ENCODE assay signal across 8 cellular contexts in genomic region chr3:101512521-101513418, GRCh38. TPM values are rescaled to one million over a fixed set of nuclear protein-coding genes. Genes with fewer than 3 reads are reported as not detected.
A peak's percentile ranks its signal among the peaks of the same experiment; 100 is the strongest.
DNase-seq lines count a peak whose midpoint lies in the region; ATAC-seq and TF ChIP-seq lines count a peak whose summit lies in the region.

Gene SENP7 (minus strand): TSS chr3:101513212. CDS start chr3:101513130, 82 bp downstream.

- CTCF ChIA-PET in activated naive CD4-positive, alpha-beta T cell treated with anti-CD3 and anti-CD28 coated beads, Interleukin-2, amount 10 ng/mL, durations not matched to agents 7 days and 5 days (lab: Charles Lee), result interaction anchor here (0.5 to 1.3 kb wide), 5 partner anchors 61 to 442 kb away, joined by 3 to 5 read pairs (median 3); partner anchors contain the start of gene PCNP

- DNase-seq in DMS79 treated with DMSO at 0.1 percent for 48 hours (lab: John Stamatoyannopoulos, UW) (peak; percentile 75), GM23338 (ENCODE audit: low spot score) (peak; percentile 89), MM.1S (peak; percentile 81), SK-N-DZ (ENCODE audit: low spot score) (peak; percentile 87), nucleus accumbens (lab: John Stamatoyannopoulos, UW) (peak in 54 of 56 donors; percentile 12 to 89 (median 69)), superior temporal gyrus (ENCODE audit: extremely low spot score) (peak; percentile 91)
- DNase-seq in activated naive CD4-positive, alpha-beta T cell treated with anti-CD3 and anti-CD28 coated beads, Interleukin-2, amount 10 ng/mL, durations not matched to agents 7 days and 5 days, result peak; percentile 87

- ATAC-seq in GM23338 (peak; percentile 82), gastroesophageal sphincter (peak; percentile 77)

- no peaks in the 10 kb centered on the region for H3K36me3 ChIP-seq in GM23338 (ENCODE audit: insufficient read depth)
- H3K36me3 ChIP-seq in MM.1S (replicated peaks; ENCODE audit: insufficient read depth, low read length), result no peaks in the 10 kb centered on the region; the same call in 1 of the 2 replicates
- no peaks in the 10 kb centered on the region for H3K36me3 ChIP-seq in gastroesophageal sphincter

- H3K27me3 ChIP-seq in GM23338 (ENCODE audit: insufficient read depth) (no peaks in the 10 kb centered on the region), MM.1S (replicated peaks; ENCODE audit: insufficient read depth, low read length) (no peaks in the 10 kb centered on the region), gastroesophageal sphincter (peaks cover 10% of the 10 kb centered on the region)

- H3F3A ChIP-seq in GM23338 (replicated peaks; ENCODE audit: low read depth), result no peaks in the 10 kb centered on the region
- peaks cover 6% of the 10 kb centered on the region for H3F3A ChIP-seq in MM.1S (ENCODE audit: insufficient read depth, low read length)

- no peaks in the 10 kb centered on the region for H3K36me3 Mint-ChIP-seq in GM23338 (ENCODE audit: low read depth)
- peaks cover 31% of the 10 kb centered on the region for H3K36me3 Mint-ChIP-seq in activated naive CD4-positive, alpha-beta T cell treated with anti-CD3 and anti-CD28 coated beads, Interleukin-2, amount 10 ng/mL, durations not matched to agents 7 days and 5 days

- no peak for TF ChIP-seq POLR2A in gastroesophageal sphincter (IDR thresholded peaks at IDR 0.05)

- H3K9me3 ChIP-seq in MM.1S (replicated peaks; ENCODE audit: insufficient read depth, low read length), result no peaks in the 10 kb centered on the region
- H3K9me3 ChIP-seq in gastroesophageal sphincter, result no peaks in the 10 kb centered on the region

- H3K79me2 ChIP-seq in GM23338 (replicated peaks; ENCODE audit: insufficient read depth), result no peaks in the 10 kb centered on the region
- H3K79me2 ChIP-seq in MM.1S (ENCODE audit: low read length), result peaks cover 37% of the 10 kb centered on the region

- H3K4me1 ChIP-seq in GM23338 (ENCODE audit: insufficient read depth), result peaks cover 4% of the 10 kb centered on the region
- peaks cover 13% of the 10 kb centered on the region for H3K4me1 ChIP-seq in MM.1S (ENCODE audit: low read length)
- H3K4me1 ChIP-seq in gastroesophageal sphincter, result peaks cover 2 to 34% (median 7%) of the 10 kb centered on the region in 3 donors

- peaks cover 8% of the 10 kb centered on the region for H3K27me3 Mint-ChIP-seq in GM23338 (ENCODE audit: insufficient read depth, low read depth, poor library complexity)
- H3K27me3 Mint-ChIP-seq in activated naive CD4-positive, alpha-beta T cell treated with anti-CD3 and anti-CD28 coated beads, Interleukin-2, amount 10 ng/mL, durations not matched to agents 7 days and 5 days, result peaks cover 4% of the 10 kb centered on the region

- WGBS in gastroesophageal sphincter (ENCODE audit: low coverage in 1 of 2), 2 donors, result 0% methylated on average over 37 to 39 of the region's 59 CpGs

- peak within 1 kb of the TSS; percentile 76 for H3K9ac ChIP-seq in MM.1S (ENCODE audit: low read length)

- peak within 1 kb of the TSS; percentile 59 for H3K4me3 ChIP-seq in GM23338
- peak within 1 kb of the TSS; percentile 79 for H3K4me3 ChIP-seq in MM.1S (ENCODE audit: low read length)
- peak within 1 kb of the TSS; percentile 88 to 89 for H3K4me3 ChIP-seq in gastroesophageal sphincter

- peak within 1 kb of the TSS; percentile 89 for H3K27ac ChIP-seq in GM23338 (ENCODE audit: low read depth)
- H3K27ac ChIP-seq in MM.1S (ENCODE audit: low read length), result peak within 1 kb of the TSS; percentile 63; the same call in 1 of the 2 replicates
- peak within 1 kb of the TSS; percentile 90 to 97 (median 94) for H3K27ac ChIP-seq in gastroesophageal sphincter

- peak within 1 kb of the TSS; percentile 97 for H3K27ac Mint-ChIP-seq in GM23338
- H3K27ac Mint-ChIP-seq in activated naive CD4-positive, alpha-beta T cell treated with anti-CD3 and anti-CD28 coated beads, Interleukin-2, amount 10 ng/mL, durations not matched to agents 7 days and 5 days, result peak within 1 kb of the TSS; percentile 99

- H3K9me3 Mint-ChIP-seq in GM23338, result no peaks in the 10 kb centered on the region
- H3K9me3 Mint-ChIP-seq in activated naive CD4-positive, alpha-beta T cell treated with anti-CD3 and anti-CD28 coated beads, Interleukin-2, amount 10 ng/mL, durations not matched to agents 7 days and 5 days, result no peaks in the 10 kb centered on the region

- H3K4me2 ChIP-seq in GM23338 (peak within 1 kb of the TSS; percentile 79), MM.1S (ENCODE audit: low read depth, low read length) (peak within 1 kb of the TSS; percentile 90)

- peak within 1 kb of the TSS; percentile 96 for H3K4me3 Mint-ChIP-seq in GM23338
- H3K4me3 Mint-ChIP-seq in activated naive CD4-positive, alpha-beta T cell treated with anti-CD3 and anti-CD28 coated beads, Interleukin-2, amount 10 ng/mL, durations not matched to agents 7 days and 5 days, result peak within 1 kb of the TSS; percentile 100

- no peaks in the 10 kb centered on the region for H4K20me1 ChIP-seq in GM23338 (replicated peaks; ENCODE audit: insufficient read depth)
- no peaks in the 10 kb centered on the region for H4K20me1 ChIP-seq in MM.1S (ENCODE audit: insufficient read depth, low read length)

- no peak for TF ChIP-seq CTCF in GM23338 (conservative IDR thresholded peaks at IDR 0.05; ENCODE audit: low read depth in 2 of 2)
- TF ChIP-seq CTCF in MM.1S (IDR thresholded peaks at IDR 0.05; ENCODE audit: low read length), result no peak
- TF ChIP-seq CTCF in gastroesophageal sphincter (IDR thresholded peaks at IDR 0.05), result no peak

- H2AFZ ChIP-seq in GM23338 (peak within 1 kb of the TSS; percentile 57; the same call in 1 of the 2 replicates), MM.1S (ENCODE audit: low read length) (peak within 1 kb of the TSS; percentile 61)

- TF ChIP-seq EP300 in gastroesophageal sphincter (IDR thresholded peaks at IDR 0.05), result no peak

- peaks cover 5% of the 10 kb centered on the region; the same call in 1 of the 3 replicates for H3K4me1 Mint-ChIP-seq in GM23338
- H3K4me1 Mint-ChIP-seq in activated naive CD4-positive, alpha-beta T cell treated with anti-CD3 and anti-CD28 coated beads, Interleukin-2, amount 10 ng/mL, durations not matched to agents 7 days and 5 days, result peaks cover 69% of the 10 kb centered on the region

- H3K9me2 ChIP-seq in GM23338 (ENCODE audit: insufficient read depth) (no peaks in the 10 kb centered on the region), MM.1S (replicated peaks; ENCODE audit: insufficient read depth, low read length) (no peaks in the 10 kb centered on the region)

TF ChIP-seq in GM23338, 12 proteins besides CTCF, POLR2A, EP300 and RAD21 (continues in another document):
- TF ChIP-seq STAT1 (IDR thresholded peaks at IDR 0.05; ENCODE audit: unreplicated experiment), result no peak
- peak; percentile 59 for TF ChIP-seq POLR2AphosphoS5 (IDR thresholded peaks at IDR 0.05; ENCODE audit: low read depth)
- 0 out of 2 replicates have a peak, but pooled peaks have one; percentile 52 for TF ChIP-seq ETS1 (IDR thresholded peaks at IDR 0.05)

RNA-seq across cellular contexts. Expression of gene SENP7, which starts in this region (rescaled TPM):
- 9.0 and 11.0 TPM in 2 replicates for total RNA-seq in GM23338 (2014; rRNA removed; shearing (Covaris generic))
- 4.5 and 5.0 TPM in 2 replicates for polyA plus RNA-seq in GM23338 (2016; fragmentation: Nextera tagmentation; extraction: Ambion mirVana)
- 20.2 and 21.7 TPM in 2 replicates for polyA plus RNA-seq in SK-N-DZ (2014; cell fraction: cytosol; rRNA removed)
- polyA plus RNA-seq in SK-N-DZ (2014; cell fraction: nucleus; rRNA removed), result 83.0 and 89.1 TPM in 2 replicates
- total RNA-seq in gastroesophageal sphincter, result 10 to 100 TPM; 14.8 to 41.4 (median 23.0) TPM

Comparison
In these comparisons a context has a peak if more than half of its experiments do, and no peak if none do; other contexts are left out.
1. Peak in every context shown above with its lines: DNase-seq, ATAC-seq, H3K4me3 ChIP-seq and H3K27ac ChIP-seq.